In genomic region chr18:37170984-37171383, GRCh38 we compare ENCODE assay signal across 28 cellular contexts.
"Had no signal": no experiment of that assay in that cellular context is flagged by ENCODE, and none has a peak within 500 bp of the region (broad histone marks: within the 10 kb centered on the region; RNA-seq: fewer than 3 reads in every experiment).

No MANE protein-coding gene starts in this region.

- DNase-seq: cerebellar nuclear complex; colonic mucosa; cortex of kidney; dermis blood vessel endothelial cell; dorsolateral prefrontal cortex; effector CD4-positive, alpha-beta T cell; effector CD8-positive, alpha-beta T cell; effector memory CD8-positive, alpha-beta T cell; endodermal cell; erythroblast; esophagus squamous epithelium; foreskin fibroblast; foreskin keratinocyte; foreskin melanocyte; gastrocnemius medialis; glutamatergic neuron; head of caudate nucleus; heart left ventricle; heart right ventricle had no signal

- H3K36me3 ChIP-seq: colonic mucosa, gastrocnemius medialis had no signal

- H3K4me3 Mint-ChIP-seq: dendritic cell treated with granulocyte-macrophage colony-stimulating factor and Interleukin-4, amounts not matched to agents 40 ng/mL and 50 ng/mL, for 4 days; effector memory CD8-positive, alpha-beta T cell; endodermal cell had no signal

- FAIRE-seq: endometrium, endothelial cell of umbilical vein, frontal cortex had no signal

- H3K9me3 ChIP-seq: colonic mucosa, esophagus muscularis mucosa, esophagus squamous epithelium, gastrocnemius medialis, gastroesophageal sphincter, heart left ventricle, heart right ventricle had no signal

- H3K27me3 Mint-ChIP-seq: dendritic cell treated with granulocyte-macrophage colony-stimulating factor and Interleukin-4, amounts not matched to agents 40 ng/mL and 50 ng/mL, for 4 days; effector memory CD8-positive, alpha-beta T cell had no signal

- H3K9me3 Mint-ChIP-seq: dendritic cell treated with granulocyte-macrophage colony-stimulating factor and Interleukin-4, amounts not matched to agents 40 ng/mL and 50 ng/mL, for 4 days; effector memory CD8-positive, alpha-beta T cell; endodermal cell had no signal

- H3K27me3 ChIP-seq: colonic mucosa, dorsolateral prefrontal cortex, esophagus muscularis mucosa, esophagus squamous epithelium, foreskin keratinocyte, gastrocnemius medialis, gastroesophageal sphincter, heart left ventricle, heart right ventricle had no signal

- ATAC-seq: effector memory CD8-positive, alpha-beta T cell; esophagus mucosa; foreskin keratinocyte; gastrocnemius medialis; gastroesophageal sphincter; heart left ventricle; heart right ventricle had no signal

- H3K4me1 ChIP-seq: colonic mucosa, esophagus muscularis mucosa, esophagus squamous epithelium, foreskin keratinocyte, gastrocnemius medialis, gastroesophageal sphincter, heart left ventricle, heart right ventricle had no signal

- H3K4me3 ChIP-seq: colonic mucosa, coronary artery, dorsolateral prefrontal cortex, esophagus muscularis mucosa, esophagus squamous epithelium, gastrocnemius medialis, gastroesophageal sphincter, heart left ventricle, heart right ventricle had no signal

- H3K27ac ChIP-seq: colonic mucosa, coronary artery, dorsolateral prefrontal cortex, epithelial cell of prostate, esophagus muscularis mucosa, esophagus squamous epithelium, foreskin keratinocyte, gastrocnemius medialis, gastroesophageal sphincter, heart left ventricle, heart right ventricle had no signal

- H3K27ac Mint-ChIP-seq: dendritic cell treated with granulocyte-macrophage colony-stimulating factor and Interleukin-4, amounts not matched to agents 40 ng/mL and 50 ng/mL, for 4 days; effector memory CD8-positive, alpha-beta T cell; endodermal cell had no signal
